14 cellular contexts compared by ENCODE assay signal in genomic region chr17:63069245-63069644, GRCh38.
DNase-seq lines count a peak whose midpoint lies in the region; ATAC-seq and TF ChIP-seq lines count a peak whose summit lies in the region.
"Had no signal": no experiment of that assay in that cellular context is flagged by ENCODE, and none has a peak within 500 bp of the region (broad histone marks: within the 10 kb centered on the region; RNA-seq: fewer than 3 reads in every experiment).

No MANE protein-coding gene starts in this region.

- H3K18ac ChIP-seq in mesendoderm (ENCODE audit: low read length): no peak overlapping the region

- H4K20me1 ChIP-seq in neural progenitor cell (ENCODE audit: low read depth): no peaks in the 10 kb centered on the region

- H3K4ac ChIP-seq in mesendoderm (ENCODE audit: low read depth, low read length): no peak overlapping the region

- no peak overlapping the region for H3K27ac ChIP-seq in neural progenitor cell
- no peak overlapping the region for H3K27ac ChIP-seq in mesendoderm (ENCODE audit: low read depth, low read length)
- H3K27ac ChIP-seq: A549, C4-2B, GM23248 had no signal

- H2BK15ac ChIP-seq in mesendoderm (replicated peaks; ENCODE audit: low read depth): no peak overlapping the region

- H3K79me1 ChIP-seq in mesendoderm (ENCODE audit: low read length): no peaks in the 10 kb centered on the region

- H3K27me3 ChIP-seq in neural progenitor cell (no peaks in the 10 kb centered on the region), mesendoderm (ENCODE audit: insufficient read depth, low read length, poor library complexity) (no peaks in the 10 kb centered on the region)

- no peaks in the 10 kb centered on the region for H3K9me3 Mint-ChIP-seq in activated naive CD8-positive, alpha-beta T cell treated with anti-CD3 and anti-CD28 coated beads, Interleukin-2, amount 50 U/mL, for 24 hours
- H3K9me3 Mint-ChIP-seq in activated naive CD8-positive, alpha-beta T cell treated with anti-CD3 and anti-CD28 coated beads for 36 hours: no peaks in the 10 kb centered on the region
- no peaks in the 10 kb centered on the region for H3K9me3 Mint-ChIP-seq in activated T-helper 17 cell treated with anti-CD3 and anti-CD28 coated beads, Interleukin-2, amount 50 U/mL, for 72 hours
- H3K9me3 Mint-ChIP-seq in neural progenitor cell: no peaks in the 10 kb centered on the region
- H3K9me3 Mint-ChIP-seq: CD4-positive, alpha-beta T cell had no signal

- H3K9me3 ChIP-seq in neural progenitor cell (ENCODE audit: low read depth): no peaks in the 10 kb centered on the region
- H3K9me3 ChIP-seq: A549 had no signal

- H3K4me2 ChIP-seq in neural progenitor cell: peak overlapping the region; percentile 54
- no peak overlapping the region for H3K4me2 ChIP-seq in mesendoderm (ENCODE audit: low read length)
- H3K4me2 ChIP-seq: A549 had no signal

- H3K9ac ChIP-seq in neural progenitor cell: no peak overlapping the region
- no peak overlapping the region for H3K9ac ChIP-seq in mesendoderm (ENCODE audit: low read length)
- H3K9ac ChIP-seq: GM23248 had no signal

- no peak overlapping the region for H3K27ac Mint-ChIP-seq in activated naive CD8-positive, alpha-beta T cell treated with anti-CD3 and anti-CD28 coated beads, Interleukin-2, amount 50 U/mL, for 24 hours
- H3K27ac Mint-ChIP-seq in activated naive CD8-positive, alpha-beta T cell treated with anti-CD3 and anti-CD28 coated beads for 36 hours: no peak overlapping the region
- no peak overlapping the region for H3K27ac Mint-ChIP-seq in activated T-helper 17 cell treated with anti-CD3 and anti-CD28 coated beads, Interleukin-2, amount 50 U/mL, for 72 hours
- no peak overlapping the region for H3K27ac Mint-ChIP-seq in neural progenitor cell
- H3K27ac Mint-ChIP-seq: CD4-positive, alpha-beta T cell had no signal

- peaks cover 14% of the 10 kb centered on the region for H3F3A ChIP-seq in neural progenitor cell (ENCODE audit: low read depth)

- ATAC-seq in activated naive CD8-positive, alpha-beta T cell treated with anti-CD3 and anti-CD28 coated beads, Interleukin-2, amount 50 U/mL, for 24 hours: peak; percentile 49
- peak; percentile 85 for ATAC-seq in activated T-helper 17 cell treated with anti-CD3 and anti-CD28 coated beads, Interleukin-2, amount 50 U/mL, for 72 hours (replicated peaks)
- ATAC-seq: A549 had no signal

- no peak overlapping the region for H3K56ac ChIP-seq in mesendoderm (ENCODE audit: low read length)

- H2AK5ac ChIP-seq in mesendoderm (ENCODE audit: low read length): no peak overlapping the region

- no peak overlapping the region for H2BK5ac ChIP-seq in mesendoderm (ENCODE audit: low read length)

- no peak overlapping the region for H3K23ac ChIP-seq in mesendoderm (ENCODE audit: low read length)

- H2BK120ac ChIP-seq in mesendoderm (ENCODE audit: low read depth, low read length): no peak overlapping the region

- no peak overlapping the region for H3K4me3 ChIP-seq in neural progenitor cell
- no peak overlapping the region for H3K4me3 ChIP-seq in mesendoderm (ENCODE audit: low read length)
- H3K4me3 ChIP-seq: A549, GM23248 had no signal

- WGBS in mesendoderm (ENCODE audit: extremely low coverage, insufficient coverage, low lambda C conversion rate): no CpG with 5 or more reads among the region's 1 CpG

- no peak overlapping the region for H3K4me3 Mint-ChIP-seq in activated naive CD8-positive, alpha-beta T cell treated with anti-CD3 and anti-CD28 coated beads, Interleukin-2, amount 50 U/mL, for 24 hours
- H3K4me3 Mint-ChIP-seq in activated naive CD8-positive, alpha-beta T cell treated with anti-CD3 and anti-CD28 coated beads for 36 hours: no peak overlapping the region
- no peak overlapping the region for H3K4me3 Mint-ChIP-seq in activated T-helper 17 cell treated with anti-CD3 and anti-CD28 coated beads, Interleukin-2, amount 50 U/mL, for 72 hours
- H3K4me3 Mint-ChIP-seq in neural progenitor cell: no peak overlapping the region
- H3K4me3 Mint-ChIP-seq: CD4-positive, alpha-beta T cell had no signal

- H4K5ac ChIP-seq in mesendoderm (ENCODE audit: low read length): no peak overlapping the region

- H3K36me3 Mint-ChIP-seq in activated naive CD8-positive, alpha-beta T cell treated with anti-CD3 and anti-CD28 coated beads, Interleukin-2, amount 50 U/mL, for 24 hours (ENCODE audit: low read depth): no peaks in the 10 kb centered on the region
- H3K36me3 Mint-ChIP-seq in activated naive CD8-positive, alpha-beta T cell treated with anti-CD3 and anti-CD28 coated beads for 36 hours: no peaks in the 10 kb centered on the region
- H3K36me3 Mint-ChIP-seq in activated T-helper 17 cell treated with anti-CD3 and anti-CD28 coated beads, Interleukin-2, amount 50 U/mL, for 72 hours (ENCODE audit: low read depth): no peaks in the 10 kb centered on the region
- H3K36me3 Mint-ChIP-seq in neural progenitor cell: no peaks in the 10 kb centered on the region

- H3K27me3 Mint-ChIP-seq in activated naive CD8-positive, alpha-beta T cell treated with anti-CD3 and anti-CD28 coated beads, Interleukin-2, amount 50 U/mL, for 24 hours: no peaks in the 10 kb centered on the region
- no peaks in the 10 kb centered on the region for H3K27me3 Mint-ChIP-seq in activated naive CD8-positive, alpha-beta T cell treated with anti-CD3 and anti-CD28 coated beads for 36 hours
- H3K27me3 Mint-ChIP-seq in activated T-helper 17 cell treated with anti-CD3 and anti-CD28 coated beads, Interleukin-2, amount 50 U/mL, for 72 hours: no peaks in the 10 kb centered on the region
- H3K27me3 Mint-ChIP-seq in neural progenitor cell (ENCODE audit: insufficient read depth, low read depth): peaks cover 2% of the 10 kb centered on the region
- H3K27me3 Mint-ChIP-seq: CD4-positive, alpha-beta T cell had no signal

- no peak overlapping the region for H2AFZ ChIP-seq in neural progenitor cell (replicated peaks)
- H2AFZ ChIP-seq: GM23248 had no signal

- no peaks in the 10 kb centered on the region for H3K36me3 ChIP-seq in neural progenitor cell
- H3K36me3 ChIP-seq in mesendoderm (ENCODE audit: control insufficient read depth, insufficient read depth, low read length): no peaks in the 10 kb centered on the region

- peaks cover 22% of the 10 kb centered on the region for H3K4me1 Mint-ChIP-seq in activated naive CD8-positive, alpha-beta T cell treated with anti-CD3 and anti-CD28 coated beads, Interleukin-2, amount 50 U/mL, for 24 hours
- peaks cover 22% of the 10 kb centered on the region for H3K4me1 Mint-ChIP-seq in activated naive CD8-positive, alpha-beta T cell treated with anti-CD3 and anti-CD28 coated beads for 36 hours
- peaks cover 20% of the 10 kb centered on the region for H3K4me1 Mint-ChIP-seq in activated T-helper 17 cell treated with anti-CD3 and anti-CD28 coated beads, Interleukin-2, amount 50 U/mL, for 72 hours
- no peaks in the 10 kb centered on the region for H3K4me1 Mint-ChIP-seq in neural progenitor cell

- peaks cover 26% of the 10 kb centered on the region for H3K4me1 ChIP-seq in neural progenitor cell
- no peaks in the 10 kb centered on the region for H3K4me1 ChIP-seq in mesendoderm (ENCODE audit: control insufficient read depth, low read depth, low read length)
- H3K4me1 ChIP-seq: A549 had no signal

- no peaks in the 10 kb centered on the region for H3K79me2 ChIP-seq in neural progenitor cell (ENCODE audit: low read depth)
- H3K79me2 ChIP-seq in mesendoderm (ENCODE audit: control insufficient read depth, insufficient read depth, low read length): no peaks in the 10 kb centered on the region

- DNase-seq in activated naive CD8-positive, alpha-beta T cell treated with anti-CD3 and anti-CD28 coated beads, Interleukin-2, amount 50 U/mL, for 24 hours: no peak
- no peak for DNase-seq in activated naive CD8-positive, alpha-beta T cell treated with anti-CD3 and anti-CD28 coated beads for 36 hours
- no peak for DNase-seq in neural progenitor cell (ENCODE audit: low spot score)
- no peak for DNase-seq in COLO668 (lab: John Stamatoyannopoulos, UW; ENCODE audit: unreplicated experiment)
- no peak for DNase-seq in T-helper 2 cell
- DNase-seq in mesendoderm: no peak
- DNase-seq: CD4-positive, alpha-beta T cell; DMS153; DMS79; GDM1; GM23248 had no signal

- H4K8ac ChIP-seq in mesendoderm (ENCODE audit: low read depth, low read length): no peak overlapping the region

- no peak for TF ChIP-seq CTCF in neural progenitor cell (IDR thresholded peaks at IDR 0.05)
